Comparison of ENCODE assay signal across 8 cellular contexts in the genomic region with DNA sequence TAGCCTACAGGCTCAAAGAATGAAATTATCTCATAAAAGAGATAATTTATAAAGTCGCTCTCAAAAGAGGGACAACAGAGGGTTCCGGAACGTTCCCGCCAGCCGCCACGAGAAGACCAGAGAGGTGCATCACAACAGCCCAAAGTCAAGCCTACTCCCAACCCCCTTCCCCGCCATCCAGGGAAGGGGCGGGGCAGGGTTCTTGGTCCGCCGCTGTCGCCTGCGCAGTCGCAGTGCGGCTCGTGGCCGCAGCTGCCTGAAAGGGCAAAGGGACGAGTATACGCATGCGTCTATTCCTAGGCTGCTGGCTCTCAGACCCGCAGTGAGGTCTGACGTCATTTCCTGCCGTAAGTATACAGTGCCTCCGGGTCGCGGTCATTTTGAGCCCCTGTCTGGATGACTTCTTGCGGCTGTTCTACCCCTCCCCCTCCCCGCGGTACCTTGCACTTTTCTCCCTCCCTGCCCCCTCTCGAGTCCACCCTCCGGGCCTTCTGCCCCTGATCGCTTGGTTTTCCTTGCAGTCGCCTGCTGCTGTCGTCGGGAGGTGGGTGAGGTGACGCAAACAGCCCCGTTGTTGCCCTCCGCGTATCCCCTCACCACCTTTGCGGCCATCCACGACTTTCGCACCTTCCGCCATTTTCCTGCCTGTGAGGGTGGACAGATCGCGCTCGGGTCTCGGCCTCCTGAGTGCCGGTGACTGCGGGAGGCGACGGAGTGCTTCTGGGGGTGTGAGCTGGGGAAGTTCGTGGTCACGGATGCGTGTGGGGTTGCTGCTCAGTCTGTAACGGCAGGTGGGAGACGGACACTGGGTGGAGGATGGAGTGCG. TPM values are rescaled to one million over a fixed set of nuclear protein-coding genes. Genes with fewer than 3 reads are reported as not detected.
DNase-seq lines count a peak whose midpoint lies in the region; ATAC-seq and TF ChIP-seq lines count a peak whose summit lies in the region.

TSS of gene OCIAD1 (plus strand) at position 383 of the 826 bp plus-strand sequence. CDS start 1,537 bp downstream, outside the sequence.

- intact Hi-C loops in PC-9 (cut with micrococcal nuclease; ENCODE audit: unreplicated experiment), result loop anchor here (1.0 to 5.0 kb wide), 3 partner anchors 51 to 254 kb away; partner anchors contain the start of gene FRYL

- H3K79me2 ChIP-seq in PC-9 (ENCODE audit: low read depth), result peaks cover 46% of the 10 kb centered on the region

- 0 out of 2 replicates have a peak, but pooled peaks cover 3% of the 10 kb centered on the region for H3F3A ChIP-seq in PC-9 (ENCODE audit: insufficient read depth, low read depth)

- peaks cover 19% of the 10 kb centered on the region for H3K4me1 ChIP-seq in PC-9 (replicated peaks; ENCODE audit: insufficient read depth)

- H3K4me2 ChIP-seq in PC-9, result peak within 1 kb of the TSS; percentile 86

- ATAC-seq in GM21619 (IDR thresholded peaks at IDR 0.05; ENCODE audit: unreplicated experiment), result peak; percentile 99

- no peaks in the 10 kb centered on the region for H3K9me2 ChIP-seq in PC-9 (ENCODE audit: insufficient read depth)

- TSS peak; percentile 69 for BruUV-seq in PC-9 (replicated peaks; lab: Mats Ljungman, UMichigan)

- H4K20me1 ChIP-seq in PC-9 (ENCODE audit: insufficient read depth), result no peaks in the 10 kb centered on the region

- H3K27ac ChIP-seq in PC-9, result peak within 1 kb of the TSS; percentile 81

- peak within 1 kb of the TSS; percentile 100 for H3K4me3 ChIP-seq in Jurkat, Clone E6-1 (ENCODE audit: low read length)
- H3K4me3 ChIP-seq in PC-9, result peak within 1 kb of the TSS; percentile 92
- peak within 1 kb of the TSS; percentile 76 for H3K4me3 ChIP-seq in epithelial cell of proximal tubule (ENCODE audit: low read depth, low read length)

- TF ChIP-seq CTCF in PC-9 (conservative IDR thresholded peaks at IDR 0.05) (no peak), epithelial cell of proximal tubule (conservative IDR thresholded peaks at IDR 0.05; ENCODE audit: low read depth, low read length) (no peak)

- peaks cover 29% of the 10 kb centered on the region for H3K36me3 ChIP-seq in PC-9 (ENCODE audit: low read depth)

- POLR2A ChIA-PET in PC-9 (lab: Charles Lee; ENCODE audit: unreplicated experiment), result no interaction called here

- peak; percentile 95 for DNase-seq in DMS153 (lab: John Stamatoyannopoulos, UW)
- peak; percentile 99 for DNase-seq in Jurkat, Clone E6-1 (ENCODE audit: low read depth, low spot score)
- DNase-seq in PC-9, result peak; percentile 94 to 96
- DNase-seq in activated T-cell treated with anti-CD3 and anti-CD28 coated beads, Interleukin-2, amount 50 U/mL, for 1 hour, result peak; percentile 89
- peak; percentile 91 for DNase-seq in epithelial cell of proximal tubule (ENCODE audit: low read depth)
- DNase-seq in mucosa of gallbladder (ENCODE audit: low spot score), result peak; percentile 99
- DNase-seq in stimulated activated CD8-positive, alpha-beta memory T cell treated with anti-CD3 and anti-CD28 coated beads, Interleukin-4, amount 100 ng/mL, for 4 hours (ENCODE audit: low read depth in 2 of 2, low spot score in 1 of 2), result peak; percentile 84 to 92

- H3K9me3 ChIP-seq in PC-9 (ENCODE audit: insufficient read depth, low read depth), result no peaks in the 10 kb centered on the region

- H3K27me3 ChIP-seq in PC-9 (ENCODE audit: insufficient read depth, low read depth), result no peaks in the 10 kb centered on the region

- CTCF ChIA-PET in PC-9 (lab: Charles Lee), result interaction anchor here (1.0 kb wide), 1 partner anchor 252 kb away, joined by 3 read pairs; no protein-coding TSS in a partner anchor

- H2AFZ ChIP-seq in PC-9, result peak within 1 kb of the TSS; percentile 97

RNA-seq across cellular contexts. Expression of gene OCIAD1, which starts in this region (rescaled TPM):
- polyA plus RNA-seq in Jurkat, Clone E6-1 (2012; ENCODE audit: insufficient read depth, insufficient read length), result 128 TPM
- total RNA-seq in PC-9 (2021) (104 and 110 TPM in 2 replicates), epithelial cell of proximal tubule (102 and 165 TPM in 2 replicates), mucosa of gallbladder (128 TPM)

Comparison
In these comparisons a context has a peak if more than half of its experiments do, and no peak if none do; other contexts are left out.
1. Peak in every context shown above with its lines: DNase-seq, ATAC-seq, H3K4me3 ChIP-seq and H3K27ac ChIP-seq.